ENCODE assay signal across 32 cellular contexts in genomic region chr10:106285199-106285598, GRCh38.
DNase-seq lines count a peak whose midpoint lies in the region; ATAC-seq, FAIRE-seq and TF ChIP-seq lines count a peak whose summit lies in the region.
"Had no signal": no experiment of that assay in that cellular context is flagged by ENCODE, and none has a peak within 500 bp of the region (broad histone marks: within the 10 kb centered on the region; RNA-seq: fewer than 3 reads in every experiment).

No MANE protein-coding gene starts in this region.

- TF ChIP-seq CTCF in choroid plexus epithelial cell (conservative IDR thresholded peaks at IDR 0.05; ENCODE audit: low read depth, low read length) (no peak), right atrium auricular region (IDR thresholded peaks at IDR 0.05) (no peak)

- H3K4me3 ChIP-seq in choroid plexus epithelial cell (ENCODE audit: low read depth, low read length) (no peak overlapping the region), mesodermal cell (ENCODE audit: extremely low read depth, insufficient read depth, low read length, poor library complexity, severe bottlenecking) (no peak overlapping the region), right atrium auricular region (no peak overlapping the region)
- H3K4me3 ChIP-seq: A549, cardiac muscle cell, gastrocnemius medialis, spleen, tibial nerve had no signal

- no peaks in the 10 kb centered on the region for H3K27me3 ChIP-seq in right atrium auricular region
- H3K27me3 ChIP-seq: cardiac muscle cell, gastrocnemius medialis, spleen, tibial nerve had no signal

- H3K27ac ChIP-seq in mesodermal cell (ENCODE audit: low read depth, low read length, severe bottlenecking) (peak overlapping the region; percentile 11), right atrium auricular region (no peak overlapping the region)
- H3K27ac ChIP-seq: A549, cardiac muscle cell, gastrocnemius medialis, spleen, tibial nerve had no signal

- peak; percentile 2 for DNase-seq in AG08395 (ENCODE audit: low spot score)
- peak; percentile 23 for DNase-seq in HS-5 (ENCODE audit: low read depth)
- DNase-seq in choroid plexus epithelial cell (ENCODE audit: low read depth), result peak; percentile 76
- DNase-seq in H54 (ENCODE audit: insufficient read length, low spot score), result no peak
- no peak for DNase-seq in Ammon's horn (ENCODE audit: low spot score)
- DNase-seq in right atrium auricular region (ENCODE audit: low spot score), result no peak
- DNase-seq: activated B cell treated with CpG ODN at 0.5 μM for 24 hours; activated CD4-positive, alpha-beta T cell treated with anti-CD3 and anti-CD28 coated beads, Interleukin-2, amount 50 U/mL, for 48 hours; activated naive CD8-positive, alpha-beta T cell treated with anti-CD3 and anti-CD28 coated beads, Interleukin-2, amount 50 U/mL, for 24 hours; C1 segment of cervical spinal cord; dermis blood vessel endothelial cell; gastrocnemius medialis; hippocampal formation; Karpas-422; NCI-H1048; NCI-H1930; NCI-H226; NCI-H774; nucleus accumbens; spleen; stimulated activated CD4-positive, alpha-beta T cell treated with anti-CD3 and anti-CD28 coated beads, Interleukin-4, amount 100 ng/mL, for 24 hours; stimulated activated naive CD8-positive, alpha-beta T cell treated with anti-CD3 and anti-CD28 coated beads, Interleukin-15, amount 100 ng/mL, for 72 hours; T-helper 9 cell had no signal

- no peaks in the 10 kb centered on the region for H3K36me3 ChIP-seq in mesodermal cell (ENCODE audit: control insufficient read depth, insufficient read depth, low read length)
- H3K36me3 ChIP-seq in right atrium auricular region, result no peaks in the 10 kb centered on the region
- H3K36me3 ChIP-seq: cardiac muscle cell, gastrocnemius medialis, spleen, tibial nerve had no signal

- H3K9me3 ChIP-seq in mesodermal cell (ENCODE audit: control insufficient read depth, low read length) (no peaks in the 10 kb centered on the region), right atrium auricular region (no peaks in the 10 kb centered on the region)
- H3K9me3 ChIP-seq: A549, gastrocnemius medialis had no signal

- H3K4me1 ChIP-seq in mesodermal cell (ENCODE audit: control insufficient read depth, insufficient read depth, low read length, poor library complexity, severe bottlenecking), result peaks cover 7% of the 10 kb centered on the region
- H3K4me1 ChIP-seq in right atrium auricular region, result no peaks in the 10 kb centered on the region
- H3K4me1 ChIP-seq: A549, gastrocnemius medialis, spleen, tibial nerve had no signal

- FAIRE-seq in H54 (lab: Jason Lieb, UNC), result no peak
- FAIRE-seq: A549, D721Med, endothelial cell of umbilical vein, islet of Langerhans had no signal

- ATAC-seq in HG02623 (IDR thresholded peaks at IDR 0.05; ENCODE audit: unreplicated experiment), result no peak
- ATAC-seq: A549; activated naive CD8-positive, alpha-beta T cell treated with anti-CD3 and anti-CD28 coated beads, Interleukin-2, amount 50 U/mL, for 24 hours; gastrocnemius medialis; Right ventricle myocardium inferior; stimulated activated naive CD8-positive, alpha-beta T cell treated with anti-CD3 and anti-CD28 coated beads, Interleukin-15, amount 100 ng/mL, for 72 hours had no signal

- WGBS in mesodermal cell (ENCODE audit: insufficient coverage in 2 of 2), 2 experiments, result 71 to 79% methylated on average over 2 to 3 of the region's 3 CpGs

- no peak for TF ChIP-seq POLR2A in H54 (IDR thresholded peaks at IDR 0.05; ENCODE audit: low read depth, low read length)

Comparison
In these comparisons a context has a peak if more than half of its experiments do, and no peak if none do; other contexts are left out.
1. DNase-seq: peak in AG08395 (single experiment), HS-5 (single experiment) and choroid plexus epithelial cell (single experiment); none in H54 (single experiment), Ammon's horn (single experiment) and right atrium auricular region (single experiment).